Comparison of ENCODE assay signal across 1 cellular context in the genomic region with DNA sequence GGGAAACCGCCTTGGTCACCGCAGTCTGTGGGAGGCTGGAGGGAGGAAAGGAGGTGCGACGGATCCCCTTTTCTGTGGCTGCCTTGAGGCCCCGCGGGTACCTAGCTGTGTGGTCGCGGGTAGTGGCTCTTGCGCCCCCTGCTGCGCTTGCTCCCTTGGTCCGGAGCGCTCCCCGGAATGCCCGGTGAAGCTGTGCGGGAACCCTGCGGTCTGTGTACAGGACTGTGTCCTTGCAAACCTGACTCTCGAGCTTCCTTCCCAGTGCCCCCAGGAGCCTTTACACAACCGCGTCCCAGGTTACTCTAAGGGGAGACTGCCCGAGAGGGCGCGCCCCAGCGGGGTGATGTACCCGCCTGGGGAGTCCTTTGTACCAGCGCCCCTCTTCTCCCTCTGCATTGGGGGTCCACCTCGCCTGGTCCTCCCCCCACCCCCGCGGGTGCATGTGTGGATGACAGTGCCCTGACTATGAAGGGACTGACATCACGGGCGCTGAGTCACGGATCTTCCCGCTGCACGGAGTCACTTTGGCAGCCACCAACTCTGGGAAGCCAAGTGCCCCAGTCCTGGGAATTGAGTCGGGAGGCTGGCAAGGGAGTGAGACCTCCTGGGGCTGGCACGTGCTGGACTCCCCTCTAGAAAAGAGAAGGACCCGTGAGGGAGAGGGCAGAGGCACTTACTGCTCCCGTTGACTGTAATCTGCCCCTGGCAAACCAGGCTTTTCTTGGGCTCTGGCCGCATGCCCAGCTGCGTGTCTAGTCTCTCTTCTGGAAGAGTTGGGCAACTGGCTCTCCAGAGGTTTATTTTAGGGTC.
TF ChIP-seq lines count a peak whose summit lies in the region.

No MANE protein-coding gene starts in this region.

TF ChIP-seq in HepG2, 621 proteins besides CTCF, POLR2A, EP300 and RAD21 (continued from another document and continues in another):
- TF ChIP-seq, protein P1, sequence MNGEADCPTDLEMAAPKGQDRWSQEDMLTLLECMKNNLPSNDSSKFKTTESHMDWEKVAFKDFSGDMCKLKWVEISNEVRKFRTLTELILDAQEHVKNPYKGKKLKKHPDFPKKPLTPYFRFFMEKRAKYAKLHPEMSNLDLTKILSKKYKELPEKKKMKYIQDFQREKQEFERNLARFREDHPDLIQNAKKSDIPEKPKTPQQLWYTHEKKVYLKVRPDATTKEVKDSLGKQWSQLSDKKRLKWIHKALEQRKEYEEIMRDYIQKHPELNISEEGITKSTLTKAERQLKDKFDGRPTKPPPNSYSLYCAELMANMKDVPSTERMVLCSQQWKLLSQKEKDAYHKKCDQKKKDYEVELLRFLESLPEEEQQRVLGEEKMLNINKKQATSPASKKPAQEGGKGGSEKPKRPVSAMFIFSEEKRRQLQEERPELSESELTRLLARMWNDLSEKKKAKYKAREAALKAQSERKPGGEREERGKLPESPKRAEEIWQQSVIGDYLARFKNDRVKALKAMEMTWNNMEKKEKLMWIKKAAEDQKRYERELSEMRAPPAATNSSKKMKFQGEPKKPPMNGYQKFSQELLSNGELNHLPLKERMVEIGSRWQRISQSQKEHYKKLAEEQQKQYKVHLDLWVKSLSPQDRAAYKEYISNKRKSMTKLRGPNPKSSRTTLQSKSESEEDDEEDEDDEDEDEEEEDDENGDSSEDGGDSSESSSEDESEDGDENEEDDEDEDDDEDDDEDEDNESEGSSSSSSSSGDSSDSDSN (CRISPR knock-in tag; IDR thresholded peaks at IDR 0.05), result peak; percentile 85; the same call in 1 of the 2 replicates
- TF ChIP-seq, protein P2, sequence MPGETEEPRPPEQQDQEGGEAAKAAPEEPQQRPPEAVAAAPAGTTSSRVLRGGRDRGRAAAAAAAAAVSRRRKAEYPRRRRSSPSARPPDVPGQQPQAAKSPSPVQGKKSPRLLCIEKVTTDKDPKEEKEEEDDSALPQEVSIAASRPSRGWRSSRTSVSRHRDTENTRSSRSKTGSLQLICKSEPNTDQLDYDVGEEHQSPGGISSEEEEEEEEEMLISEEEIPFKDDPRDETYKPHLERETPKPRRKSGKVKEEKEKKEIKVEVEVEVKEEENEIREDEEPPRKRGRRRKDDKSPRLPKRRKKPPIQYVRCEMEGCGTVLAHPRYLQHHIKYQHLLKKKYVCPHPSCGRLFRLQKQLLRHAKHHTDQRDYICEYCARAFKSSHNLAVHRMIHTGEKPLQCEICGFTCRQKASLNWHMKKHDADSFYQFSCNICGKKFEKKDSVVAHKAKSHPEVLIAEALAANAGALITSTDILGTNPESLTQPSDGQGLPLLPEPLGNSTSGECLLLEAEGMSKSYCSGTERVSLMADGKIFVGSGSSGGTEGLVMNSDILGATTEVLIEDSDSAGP (CRISPR knock-in tag; IDR thresholded peaks at IDR 0.05; ENCODE audit: borderline replicate concordance), result peak; percentile 25; the same call in 1 of the 2 replicates
- TF ChIP-seq, protein P3, sequence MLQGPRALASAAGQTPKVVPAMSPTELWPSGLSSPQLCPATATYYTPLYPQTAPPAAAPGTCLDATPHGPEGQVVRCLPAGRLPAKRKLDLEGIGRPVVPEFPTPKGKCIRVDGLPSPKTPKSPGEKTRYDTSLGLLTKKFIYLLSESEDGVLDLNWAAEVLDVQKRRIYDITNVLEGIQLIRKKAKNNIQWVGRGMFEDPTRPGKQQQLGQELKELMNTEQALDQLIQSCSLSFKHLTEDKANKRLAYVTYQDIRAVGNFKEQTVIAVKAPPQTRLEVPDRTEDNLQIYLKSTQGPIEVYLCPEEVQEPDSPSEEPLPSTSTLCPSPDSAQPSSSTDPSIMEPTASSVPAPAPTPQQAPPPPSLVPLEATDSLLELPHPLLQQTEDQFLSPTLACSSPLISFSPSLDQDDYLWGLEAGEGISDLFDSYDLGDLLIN (CRISPR knock-in tag; IDR thresholded peaks at IDR 0.05; ENCODE audit: borderline replicate concordance), result peak; percentile 60; the same call in 1 of the 2 replicates
- TF ChIP-seq RXRB (CRISPR knock-in tag; IDR thresholded peaks at IDR 0.05; ENCODE audit: borderline replicate concordance), result 0 out of 2 replicates have a peak, but pooled peaks have one; percentile 16
- TF ChIP-seq HMG20B (CRISPR knock-in tag; conservative IDR thresholded peaks at IDR 0.05), result 0 out of 2 replicates have a peak, but pooled peaks have one; percentile 15
- TF ChIP-seq, protein P4, sequence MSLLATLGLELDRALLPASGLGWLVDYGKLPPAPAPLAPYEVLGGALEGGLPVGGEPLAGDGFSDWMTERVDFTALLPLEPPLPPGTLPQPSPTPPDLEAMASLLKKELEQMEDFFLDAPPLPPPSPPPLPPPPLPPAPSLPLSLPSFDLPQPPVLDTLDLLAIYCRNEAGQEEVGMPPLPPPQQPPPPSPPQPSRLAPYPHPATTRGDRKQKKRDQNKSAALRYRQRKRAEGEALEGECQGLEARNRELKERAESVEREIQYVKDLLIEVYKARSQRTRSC (CRISPR knock-in tag; IDR thresholded peaks at IDR 0.05; ENCODE audit: low read depth), result no peak
- peak; percentile 62 for TF ChIP-seq FOSL2 (CRISPR knock-in tag; IDR thresholded peaks at IDR 0.05)
- TF ChIP-seq KDM5B (CRISPR knock-in tag; IDR thresholded peaks at IDR 0.05; ENCODE audit: borderline replicate concordance), result peak; percentile 51; the same call in 1 of the 2 replicates
- TF ChIP-seq KDM2A (CRISPR knock-in tag; IDR thresholded peaks at IDR 0.05; ENCODE audit: borderline replicate concordance, low read depth), result peak; percentile 40; the same call in 1 of the 2 replicates
- 0 out of 2 replicates have a peak, but pooled peaks have one; percentile 9 for TF ChIP-seq ZBTB38 (CRISPR knock-in tag; IDR thresholded peaks at IDR 0.05)
- TF ChIP-seq HNRNPL (IDR thresholded peaks at IDR 0.05; ENCODE audit: low read depth, low read length), result peak; percentile 74; the same call in 1 of the 2 replicates
- TF ChIP-seq ZNF567 (CRISPR knock-in tag; IDR thresholded peaks at IDR 0.05; ENCODE audit: borderline replicate concordance), result 0 out of 2 replicates have a peak, but pooled peaks have one; percentile 1
- 0 out of 2 replicates have a peak, but pooled peaks have one; percentile 15 for TF ChIP-seq POLR2G (IDR thresholded peaks at IDR 0.05; ENCODE audit: low read depth, low read length)
- TF ChIP-seq ZNF263 (CRISPR knock-in tag; IDR thresholded peaks at IDR 0.05), result 0 out of 2 replicates have a peak, but pooled peaks have one; percentile 25
- TF ChIP-seq BRD4 (CRISPR knock-in tag; IDR thresholded peaks at IDR 0.05), result peak; percentile 65; the same call in 1 of the 2 replicates
- TF ChIP-seq ZNF317 (CRISPR knock-in tag; IDR thresholded peaks at IDR 0.05), result 0 out of 2 replicates have a peak, but pooled peaks have one; percentile 31
- TF ChIP-seq, protein P5, sequence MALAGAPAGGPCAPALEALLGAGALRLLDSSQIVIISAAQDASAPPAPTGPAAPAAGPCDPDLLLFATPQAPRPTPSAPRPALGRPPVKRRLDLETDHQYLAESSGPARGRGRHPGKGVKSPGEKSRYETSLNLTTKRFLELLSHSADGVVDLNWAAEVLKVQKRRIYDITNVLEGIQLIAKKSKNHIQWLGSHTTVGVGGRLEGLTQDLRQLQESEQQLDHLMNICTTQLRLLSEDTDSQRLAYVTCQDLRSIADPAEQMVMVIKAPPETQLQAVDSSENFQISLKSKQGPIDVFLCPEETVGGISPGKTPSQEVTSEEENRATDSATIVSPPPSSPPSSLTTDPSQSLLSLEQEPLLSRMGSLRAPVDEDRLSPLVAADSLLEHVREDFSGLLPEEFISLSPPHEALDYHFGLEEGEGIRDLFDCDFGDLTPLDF (CRISPR knock-in tag; IDR thresholded peaks at IDR 0.05), result no peak
- TF ChIP-seq ZNF83 (CRISPR knock-in tag; IDR thresholded peaks at IDR 0.05; ENCODE audit: borderline replicate concordance), result 0 out of 2 replicates have a peak, but pooled peaks have one; percentile 27
- peak; percentile 65; the same call in 1 of the 2 replicates for TF ChIP-seq ZSCAN21 (CRISPR knock-in tag; IDR thresholded peaks at IDR 0.05; ENCODE audit: borderline replicate concordance)
- TF ChIP-seq, protein P6, sequence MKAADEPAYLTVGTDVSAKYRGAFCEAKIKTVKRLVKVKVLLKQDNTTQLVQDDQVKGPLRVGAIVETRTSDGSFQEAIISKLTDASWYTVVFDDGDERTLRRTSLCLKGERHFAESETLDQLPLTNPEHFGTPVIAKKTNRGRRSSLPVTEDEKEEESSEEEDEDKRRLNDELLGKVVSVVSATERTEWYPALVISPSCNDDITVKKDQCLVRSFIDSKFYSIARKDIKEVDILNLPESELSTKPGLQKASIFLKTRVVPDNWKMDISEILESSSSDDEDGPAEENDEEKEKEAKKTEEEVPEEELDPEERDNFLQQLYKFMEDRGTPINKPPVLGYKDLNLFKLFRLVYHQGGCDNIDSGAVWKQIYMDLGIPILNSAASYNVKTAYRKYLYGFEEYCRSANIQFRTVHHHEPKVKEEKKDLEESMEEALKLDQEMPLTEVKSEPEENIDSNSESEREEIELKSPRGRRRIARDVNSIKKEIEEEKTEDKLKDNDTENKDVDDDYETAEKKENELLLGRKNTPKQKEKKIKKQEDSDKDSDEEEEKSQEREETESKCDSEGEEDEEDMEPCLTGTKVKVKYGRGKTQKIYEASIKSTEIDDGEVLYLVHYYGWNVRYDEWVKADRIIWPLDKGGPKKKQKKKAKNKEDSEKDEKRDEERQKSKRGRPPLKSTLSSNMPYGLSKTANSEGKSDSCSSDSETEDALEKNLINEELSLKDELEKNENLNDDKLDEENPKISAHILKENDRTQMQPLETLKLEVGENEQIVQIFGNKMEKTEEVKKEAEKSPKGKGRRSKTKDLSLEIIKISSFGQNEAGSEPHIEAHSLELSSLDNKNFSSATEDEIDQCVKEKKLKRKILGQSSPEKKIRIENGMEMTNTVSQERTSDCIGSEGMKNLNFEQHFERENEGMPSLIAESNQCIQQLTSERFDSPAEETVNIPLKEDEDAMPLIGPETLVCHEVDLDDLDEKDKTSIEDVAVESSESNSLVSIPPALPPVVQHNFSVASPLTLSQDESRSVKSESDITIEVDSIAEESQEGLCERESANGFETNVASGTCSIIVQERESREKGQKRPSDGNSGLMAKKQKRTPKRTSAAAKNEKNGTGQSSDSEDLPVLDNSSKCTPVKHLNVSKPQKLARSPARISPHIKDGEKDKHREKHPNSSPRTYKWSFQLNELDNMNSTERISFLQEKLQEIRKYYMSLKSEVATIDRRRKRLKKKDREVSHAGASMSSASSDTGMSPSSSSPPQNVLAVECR (CRISPR knock-in tag; IDR thresholded peaks at IDR 0.05; ENCODE audit: borderline replicate concordance), result 0 out of 2 replicates have a peak, but pooled peaks have one; percentile 7
- TF ChIP-seq ZBTB21 (CRISPR knock-in tag; IDR thresholded peaks at IDR 0.05), result 0 out of 2 replicates have a peak, but pooled peaks have one; percentile 32
- no peak for TF ChIP-seq DNMT3B (CRISPR knock-in tag; conservative IDR thresholded peaks at IDR 0.05)
- TF ChIP-seq SRF (IDR thresholded peaks at IDR 0.05; ENCODE audit: low read depth, low read length), result no peak
- TF ChIP-seq ELF3 (CRISPR knock-in tag; IDR thresholded peaks at IDR 0.05), result peak; percentile 16; the same call in 1 of the 2 replicates
- TF ChIP-seq, protein P7, sequence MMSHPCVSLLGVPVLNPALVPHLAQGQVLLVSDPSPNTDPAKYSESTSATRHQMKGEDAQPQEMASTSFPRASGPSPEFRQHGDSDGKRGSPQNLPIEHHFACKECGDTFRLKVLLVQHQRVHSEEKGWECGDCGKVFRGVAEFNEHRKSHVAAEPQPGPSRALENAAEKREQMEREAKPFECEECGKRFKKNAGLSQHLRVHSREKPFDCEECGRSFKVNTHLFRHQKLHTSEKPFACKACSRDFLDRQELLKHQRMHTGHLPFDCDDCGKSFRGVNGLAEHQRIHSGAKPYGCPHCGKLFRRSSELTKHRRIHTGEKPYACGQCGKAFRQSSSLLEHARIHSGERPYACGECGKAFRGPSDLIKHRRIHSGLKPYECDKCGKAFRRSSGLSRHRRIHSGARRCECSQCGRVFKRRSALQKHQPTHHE (CRISPR knock-in tag; IDR thresholded peaks at IDR 0.05; ENCODE audit: borderline replicate concordance), result 0 out of 2 replicates have a peak, but pooled peaks have one; percentile 22
- peak; percentile 44 for TF ChIP-seq XRCC5 (optimal IDR thresholded peaks at IDR 0.05; ENCODE audit: low read length)
- no peak for TF ChIP-seq ZNF569 (CRISPR knock-in tag; IDR thresholded peaks at IDR 0.05; ENCODE audit: borderline replicate concordance)
- TF ChIP-seq TEAD3 (CRISPR knock-in tag; optimal IDR thresholded peaks at IDR 0.05; ENCODE audit: borderline replicate concordance), result peak; percentile 85
- TF ChIP-seq GATAD2A (CRISPR knock-in tag; IDR thresholded peaks at IDR 0.05), result peak; percentile 37; the same call in 1 of the 2 replicates
- TF ChIP-seq, protein P8, sequence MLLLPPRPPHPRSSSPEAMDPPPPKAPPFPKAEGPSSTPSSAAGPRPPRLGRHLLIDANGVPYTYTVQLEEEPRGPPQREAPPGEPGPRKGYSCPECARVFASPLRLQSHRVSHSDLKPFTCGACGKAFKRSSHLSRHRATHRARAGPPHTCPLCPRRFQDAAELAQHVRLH (CRISPR knock-in tag; IDR thresholded peaks at IDR 0.05; ENCODE audit: borderline replicate concordance, low read depth), result no peak; the same call in 1 of the 2 replicates
- TF ChIP-seq, protein P9, sequence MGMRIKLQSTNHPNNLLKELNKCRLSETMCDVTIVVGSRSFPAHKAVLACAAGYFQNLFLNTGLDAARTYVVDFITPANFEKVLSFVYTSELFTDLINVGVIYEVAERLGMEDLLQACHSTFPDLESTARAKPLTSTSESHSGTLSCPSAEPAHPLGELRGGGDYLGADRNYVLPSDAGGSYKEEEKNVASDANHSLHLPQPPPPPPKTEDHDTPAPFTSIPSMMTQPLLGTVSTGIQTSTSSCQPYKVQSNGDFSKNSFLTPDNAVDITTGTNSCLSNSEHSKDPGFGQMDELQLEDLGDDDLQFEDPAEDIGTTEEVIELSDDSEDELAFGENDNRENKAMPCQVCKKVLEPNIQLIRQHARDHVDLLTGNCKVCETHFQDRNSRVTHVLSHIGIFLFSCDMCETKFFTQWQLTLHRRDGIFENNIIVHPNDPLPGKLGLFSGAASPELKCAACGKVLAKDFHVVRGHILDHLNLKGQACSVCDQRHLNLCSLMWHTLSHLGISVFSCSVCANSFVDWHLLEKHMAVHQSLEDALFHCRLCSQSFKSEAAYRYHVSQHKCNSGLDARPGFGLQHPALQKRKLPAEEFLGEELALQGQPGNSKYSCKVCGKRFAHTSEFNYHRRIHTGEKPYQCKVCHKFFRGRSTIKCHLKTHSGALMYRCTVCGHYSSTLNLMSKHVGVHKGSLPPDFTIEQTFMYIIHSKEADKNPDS (CRISPR knock-in tag; IDR thresholded peaks at IDR 0.05), result 0 out of 2 replicates have a peak, but pooled peaks have one; percentile 21
- TF ChIP-seq FOXO1 (CRISPR knock-in tag; IDR thresholded peaks at IDR 0.05), result peak; percentile 44; the same call in 1 of the 2 replicates
- 0 out of 2 replicates have a peak, but pooled peaks have one; percentile 13 for TF ChIP-seq ZNF616 (CRISPR knock-in tag; IDR thresholded peaks at IDR 0.05; ENCODE audit: low read depth)
